Comparison of ENCODE assay signal across 8 cellular contexts in genomic region chr13:66994097-66994496, GRCh38.
DNase-seq lines count a peak whose midpoint lies in the region; ATAC-seq and TF ChIP-seq lines count a peak whose summit lies in the region.

No MANE protein-coding gene starts in this region.

- no peaks in the 10 kb centered on the region for H3K4me1 Mint-ChIP-seq in activated naive CD4-positive, alpha-beta T cell treated with anti-CD3 and anti-CD28 coated beads, Interleukin-2, amount 10 ng/mL, durations not matched to agents 7 days and 5 days

- H3K27me3 Mint-ChIP-seq in activated naive CD4-positive, alpha-beta T cell treated with anti-CD3 and anti-CD28 coated beads, Interleukin-2, amount 10 ng/mL, durations not matched to agents 7 days and 5 days, result no peaks in the 10 kb centered on the region

- DNase-seq in activated naive CD4-positive, alpha-beta T cell treated with anti-CD3 and anti-CD28 coated beads, Interleukin-2, amount 10 ng/mL, durations not matched to agents 7 days and 5 days, result peak; percentile 21
- DNase-seq in activated naive CD4-positive, alpha-beta T cell treated with anti-CD3 and anti-CD28 coated beads, Interleukin-2, amount 50 U/mL, for 16 hours, result no peak
- DNase-seq in NCI-H226 (peak; percentile 74), choroid plexus epithelial cell (ENCODE audit: low read depth) (peak; percentile 76), kidney epithelial cell (ENCODE audit: low read depth) (peak; percentile 35), NCI-H1436 treated with DMSO at 0.1 percent for 48 hours (lab: John Stamatoyannopoulos, UW) (no peak)

- CTCF ChIA-PET in activated naive CD4-positive, alpha-beta T cell treated with anti-CD3 and anti-CD28 coated beads, Interleukin-2, amount 10 ng/mL, durations not matched to agents 7 days and 5 days (lab: Charles Lee), result no interaction called here

- H3K9me3 Mint-ChIP-seq in activated naive CD4-positive, alpha-beta T cell treated with anti-CD3 and anti-CD28 coated beads, Interleukin-2, amount 10 ng/mL, durations not matched to agents 7 days and 5 days, result peaks cover 6% of the 10 kb centered on the region

- H3K4me1 ChIP-seq in stomach smooth muscle (ENCODE audit: control insufficient read depth, insufficient read depth, low read length), result no peaks in the 10 kb centered on the region

- no peak overlapping the region for H3K27ac ChIP-seq in stomach smooth muscle (ENCODE audit: low read length)

- H3K9me3 ChIP-seq in stomach smooth muscle (ENCODE audit: control insufficient read depth in 2 of 2, low read length in 2 of 2), result no peaks in the 10 kb centered on the region

- H3K27me3 ChIP-seq in kidney epithelial cell (ENCODE audit: control insufficient read depth, insufficient read depth, low read length), result no peaks in the 10 kb centered on the region
- H3K27me3 ChIP-seq in stomach smooth muscle (ENCODE audit: control insufficient read depth in 1 of 2, insufficient read depth in 2 of 2, low read length in 2 of 2), result no peaks in the 10 kb centered on the region

- H3K36me3 Mint-ChIP-seq in activated naive CD4-positive, alpha-beta T cell treated with anti-CD3 and anti-CD28 coated beads, Interleukin-2, amount 10 ng/mL, durations not matched to agents 7 days and 5 days, result no peaks in the 10 kb centered on the region

- H3K36me3 ChIP-seq in kidney epithelial cell (ENCODE audit: control insufficient read depth, insufficient read depth, low read length) (no peaks in the 10 kb centered on the region), stomach smooth muscle (ENCODE audit: control insufficient read depth in 2 of 2, insufficient read depth in 2 of 2, low read length in 2 of 2) (no peaks in the 10 kb centered on the region)

- no peak overlapping the region for H3K9ac ChIP-seq in stomach smooth muscle (ENCODE audit: low read length in 2 of 2)

- peak; percentile 63 for ATAC-seq in HG02623 (IDR thresholded peaks at IDR 0.05; ENCODE audit: unreplicated experiment)

- peak overlapping the region; percentile 46 for H3K4me3 ChIP-seq in choroid plexus epithelial cell (ENCODE audit: low read depth, low read length)
- H3K4me3 ChIP-seq in kidney epithelial cell (ENCODE audit: low read depth, low read length), result no peak overlapping the region
- peak overlapping the region; percentile 6 to 50 for H3K4me3 ChIP-seq in stomach smooth muscle (ENCODE audit: low read length in 2 of 2)

- peak; percentile 83 for TF ChIP-seq CTCF in choroid plexus epithelial cell (conservative IDR thresholded peaks at IDR 0.05; ENCODE audit: low read depth, low read length)
- TF ChIP-seq CTCF in kidney epithelial cell (IDR thresholded peaks at IDR 0.05; ENCODE audit: insufficient read depth, low read length, poor library complexity, severe bottlenecking), result peak; percentile 79

- no peak overlapping the region for H3K4me3 Mint-ChIP-seq in activated naive CD4-positive, alpha-beta T cell treated with anti-CD3 and anti-CD28 coated beads, Interleukin-2, amount 10 ng/mL, durations not matched to agents 7 days and 5 days

- no peak overlapping the region for H3K27ac Mint-ChIP-seq in activated naive CD4-positive, alpha-beta T cell treated with anti-CD3 and anti-CD28 coated beads, Interleukin-2, amount 10 ng/mL, durations not matched to agents 7 days and 5 days

Comparison
In these comparisons a context has a peak if more than half of its experiments do, and no peak if none do; other contexts are left out.
1. DNase-seq: peak in activated naive CD4-positive, alpha-beta T cell treated with anti-CD3 and anti-CD28 coated beads, Interleukin-2, amount 10 ng/mL, durations not matched to agents 7 days and 5 days (single experiment), NCI-H226 (single experiment), choroid plexus epithelial cell (single experiment) and kidney epithelial cell (single experiment); none in activated naive CD4-positive, alpha-beta T cell treated with anti-CD3 and anti-CD28 coated beads, Interleukin-2, amount 50 U/mL, for 16 hours (single experiment) and NCI-H1436 treated with DMSO at 0.1 percent for 48 hours (single experiment).